9 cellular contexts compared by ENCODE assay signal in the genomic region with DNA sequence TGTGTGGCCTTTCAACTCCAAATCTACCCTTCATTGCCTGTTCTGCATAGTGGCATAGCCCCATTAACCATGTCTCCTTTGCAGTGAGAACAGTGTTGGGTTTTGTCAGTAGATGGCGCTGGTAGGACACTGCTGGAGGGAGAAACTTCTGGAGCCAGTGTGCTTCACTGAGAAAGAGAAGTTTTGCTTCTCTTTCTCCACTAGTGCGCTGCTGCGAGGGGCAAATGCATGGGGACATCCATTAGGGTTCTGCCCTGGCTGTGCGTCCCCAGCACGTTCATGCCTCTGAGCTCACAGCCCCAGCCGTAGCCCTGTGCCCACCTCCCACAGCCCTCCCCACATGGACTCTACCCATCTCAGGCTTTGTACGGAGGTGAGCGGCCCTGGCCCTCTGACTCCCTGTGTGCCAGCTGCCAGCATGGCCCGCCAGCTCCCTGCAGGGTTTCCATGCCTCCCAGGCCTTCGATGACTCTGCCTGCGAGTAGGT. TPM values are rescaled to one million over a fixed set of nuclear protein-coding genes. Genes with fewer than 3 reads are reported as not detected.
DNase-seq lines count a peak whose midpoint lies in the region; ATAC-seq, FAIRE-seq and TF ChIP-seq lines count a peak whose summit lies in the region.
"Had no signal": no experiment of that assay in that cellular context is flagged by ENCODE, and none has a peak within 500 bp of the region (broad histone marks: within the 10 kb centered on the region; RNA-seq: fewer than 3 reads in every experiment).

No MANE protein-coding gene starts in this region.

- TF ChIP-seq CTCF in RWPE2 (IDR thresholded peaks at IDR 0.05; ENCODE audit: poor library complexity, severe bottlenecking) (peak; percentile 90), pancreas (IDR thresholded peaks at IDR 0.05) (peak; percentile 50 to 69 (median 62)), type B pancreatic cell (conservative IDR thresholded peaks at IDR 0.05) (peak; percentile 88)

- DNase-seq in ELF-1 (ENCODE audit: low read depth, low spot score) (peak; percentile 82), M059J (ENCODE audit: low read depth) (peak; percentile 70), RWPE2 (ENCODE audit: low spot score) (no peak), frontal cortex (ENCODE audit: low spot score in 2 of 2) (peak; percentile 33 to 72), pancreas (peak in 5 of 6 donors; percentile 49 to 72 (median 62)), type B pancreatic cell (ENCODE audit: extremely low spot score, unreplicated experiment) (no peak)
- DNase-seq in activated T-helper 2 cell treated with anti-CD3 and anti-CD28 coated beads, Interferon-gamma antibody, Interleukin-2, Interleukin-4, amounts not matched to agents 10 μg/mL and 5 μg/mL and 100 μg/mL, durations not matched to agents 14 hours and 24 hours and 36 hours (ENCODE audit: low spot score): peak; percentile 53

- intact Hi-C loops in activated T-helper 2 cell treated with anti-CD3 and anti-CD28 coated beads, Interferon-gamma antibody, Interleukin-2, Interleukin-4, amounts not matched to agents 10 μg/mL and 5 μg/mL and 100 μg/mL, durations not matched to agents 14 hours and 24 hours and 36 hours (cut with micrococcal nuclease): loop anchor here (1.0 to 10.0 kb wide), 4 partner anchors 56 to 342 kb away; no protein-coding TSS in a partner anchor
- intact Hi-C loops in pancreas (cut with DNase I): no loop called here

- 15 to 27% methylated on average over 11 of the region's 11 CpGs for WGBS in pancreas, 2 donors

- no peaks in the 10 kb centered on the region for H3K4me1 Mint-ChIP-seq in activated T-helper 2 cell treated with anti-CD3 and anti-CD28 coated beads, Interferon-gamma antibody, Interleukin-2, Interleukin-4, amounts not matched to agents 10 μg/mL and 5 μg/mL and 100 μg/mL, durations not matched to agents 14 hours and 24 hours and 36 hours (ENCODE audit: low read depth)
- no peaks in the 10 kb centered on the region for H3K4me1 Mint-ChIP-seq in type B pancreatic cell (ENCODE audit: unreplicated experiment)

- FAIRE-seq in frontal cortex (lab: Jason Lieb, UNC): no peak
- no peak for FAIRE-seq in pancreas (lab: Jason Lieb, UNC)

- peak; percentile 78 for ATAC-seq in RWPE2 (ENCODE audit: low read depth)
- ATAC-seq in pancreas: peak; percentile 84 to 99 (median 96)
- no peak for ATAC-seq in GM18520 (IDR thresholded peaks at IDR 0.05; ENCODE audit: unreplicated experiment)

- H3K4me1 ChIP-seq in RWPE2 (ENCODE audit: insufficient read depth, poor library complexity, severe bottlenecking) (no peaks in the 10 kb centered on the region), pancreas (no peaks in the 10 kb centered on the region)

- H3K9me3 Mint-ChIP-seq in activated T-helper 2 cell treated with anti-CD3 and anti-CD28 coated beads, Interferon-gamma antibody, Interleukin-2, Interleukin-4, amounts not matched to agents 10 μg/mL and 5 μg/mL and 100 μg/mL, durations not matched to agents 14 hours and 24 hours and 36 hours: no peaks in the 10 kb centered on the region
- peaks cover 3% of the 10 kb centered on the region for H3K9me3 Mint-ChIP-seq in type B pancreatic cell

- H3K27ac Mint-ChIP-seq in activated T-helper 2 cell treated with anti-CD3 and anti-CD28 coated beads, Interferon-gamma antibody, Interleukin-2, Interleukin-4, amounts not matched to agents 10 μg/mL and 5 μg/mL and 100 μg/mL, durations not matched to agents 14 hours and 24 hours and 36 hours: no peak overlapping the region
- H3K27ac Mint-ChIP-seq in type B pancreatic cell: no peak overlapping the region

- no peak overlapping the region for H3K27ac ChIP-seq in RWPE2 (ENCODE audit: poor library complexity, severe bottlenecking)
- no peak overlapping the region for H3K27ac ChIP-seq in pancreas
- H3K27ac ChIP-seq: epithelial cell of prostate had no signal

- H3K9me3 ChIP-seq in RWPE2 (ENCODE audit: severe bottlenecking) (no peaks in the 10 kb centered on the region), pancreas (no peaks in the 10 kb centered on the region)

- H3K36me3 Mint-ChIP-seq in activated T-helper 2 cell treated with anti-CD3 and anti-CD28 coated beads, Interferon-gamma antibody, Interleukin-2, Interleukin-4, amounts not matched to agents 10 μg/mL and 5 μg/mL and 100 μg/mL, durations not matched to agents 14 hours and 24 hours and 36 hours (ENCODE audit: low read depth): no peaks in the 10 kb centered on the region
- no peaks in the 10 kb centered on the region for H3K36me3 Mint-ChIP-seq in type B pancreatic cell

- no peak overlapping the region for H3K4me3 ChIP-seq in RWPE2 (ENCODE audit: severe bottlenecking)
- H3K4me3 ChIP-seq in pancreas: no peak overlapping the region

- peaks cover 11% of the 10 kb centered on the region for H3K27me3 Mint-ChIP-seq in activated T-helper 2 cell treated with anti-CD3 and anti-CD28 coated beads, Interferon-gamma antibody, Interleukin-2, Interleukin-4, amounts not matched to agents 10 μg/mL and 5 μg/mL and 100 μg/mL, durations not matched to agents 14 hours and 24 hours and 36 hours (ENCODE audit: low read depth)
- H3K27me3 Mint-ChIP-seq in type B pancreatic cell: peaks cover 18% of the 10 kb centered on the region

- no peak overlapping the region for H3K4me3 Mint-ChIP-seq in activated T-helper 2 cell treated with anti-CD3 and anti-CD28 coated beads, Interferon-gamma antibody, Interleukin-2, Interleukin-4, amounts not matched to agents 10 μg/mL and 5 μg/mL and 100 μg/mL, durations not matched to agents 14 hours and 24 hours and 36 hours (ENCODE audit: low read depth)
- H3K4me3 Mint-ChIP-seq in type B pancreatic cell: no peak overlapping the region

- H3K27me3 ChIP-seq in RWPE2 (ENCODE audit: insufficient read depth, poor library complexity, severe bottlenecking): no peaks in the 10 kb centered on the region
- no peaks in the 10 kb centered on the region for H3K27me3 ChIP-seq in pancreas

- H3K36me3 ChIP-seq in RWPE2 (ENCODE audit: low read depth) (no peaks in the 10 kb centered on the region), pancreas (no peaks in the 10 kb centered on the region)

RNA-seq across cellular contexts. Expression of gene RIMS3, which starts 53.1 kb away (rescaled TPM):
- 0.64 and 1.6 TPM in 2 replicates for total RNA-seq in M059J (2014; rRNA removed; shearing (Covaris generic))
- 2.5 and 2.9 TPM in 2 replicates for total RNA-seq in activated T-helper 2 cell treated with anti-CD3 and anti-CD28 coated beads, Interferon-gamma antibody, Interleukin-2, Interleukin-4, amounts not matched to agents 10 μg/mL and 5 μg/mL and 100 μg/mL, durations not matched to agents 14 hours and 24 hours and 36 hours
- 24.1 TPM for total RNA-seq in frontal cortex
- 1 to 10 TPM in 1 of 6 donors, under 1 TPM in 5; 0.55 to 2.7 (median 0.77) TPM for total RNA-seq in pancreas
- under 1 TPM; 0.49 to 0.54 TPM for polyA plus RNA-seq in pancreas
- total RNA-seq in type B pancreatic cell (ENCODE audit: low replicate concordance): 2.0 and 4.2 TPM in 2 replicates

Comparison
In these comparisons a context has a peak if more than half of its experiments do, and no peak if none do; other contexts are left out.
1. DNase-seq: peak in ELF-1 (single experiment), M059J (single experiment), activated T-helper 2 cell treated with anti-CD3 and anti-CD28 coated beads, Interferon-gamma antibody, Interleukin-2, Interleukin-4, amounts not matched to agents 10 μg/mL and 5 μg/mL and 100 μg/mL, durations not matched to agents 14 hours and 24 hours and 36 hours (single experiment), frontal cortex (2 of 2) and pancreas (5 of 6); none in RWPE2 (single experiment) and type B pancreatic cell (single experiment).
2. Peak in every context shown above with its lines, with median percentiles within 50 percentile points of each other: CTCF ChIP-seq.